34 cellular contexts compared by ENCODE assay signal in genomic region chr17:70736375-70736957, GRCh38.
"Had no signal": no experiment of that assay in that cellular context is flagged by ENCODE, and none has a peak within 500 bp of the region (broad histone marks: within the 10 kb centered on the region; RNA-seq: fewer than 3 reads in every experiment).

No MANE protein-coding gene starts in this region.

- H3K36me3 ChIP-seq: adrenal gland, ascending aorta, brain microvascular endothelial cell, breast epithelium, cardiac muscle cell had no signal

- H3K27me3 ChIP-seq: ascending aorta, body of pancreas, brain microvascular endothelial cell, cardiac muscle cell had no signal

- H3K4me1 ChIP-seq: adrenal gland, ascending aorta, body of pancreas, breast epithelium had no signal

- H3K4me3 ChIP-seq: adrenal gland, ascending aorta, body of pancreas, breast epithelium, cardiac muscle cell had no signal

- DNase-seq: activated effector memory CD4-positive, alpha-beta T cell treated with anti-CD3 and anti-CD28 coated beads, Interleukin-2, amount 50 U/mL, for 16 hours; activated effector memory CD4-positive, alpha-beta T cell treated with Interleukin-2 at 50 U/mL for 16 hours; activated gamma-delta T cell; activated gamma-delta T cell treated with Interleukin-2 at 50 U/mL for 16 hours; activated naive CD4-positive, alpha-beta T cell; activated naive CD4-positive, alpha-beta T cell treated with anti-CD3 and anti-CD28 coated beads for 36 hours; activated naive CD4-positive, alpha-beta T cell treated with anti-CD3 and anti-CD28 coated beads, Interleukin-2, amount 10 ng/mL, durations not matched to agents 7 days and 5 days; activated naive CD4-positive, alpha-beta T cell treated with anti-CD3 and anti-CD28 coated beads, Interleukin-2, amount 50 U/mL, for 16 hours; activated naive CD4-positive, alpha-beta T cell treated with Interleukin-2 at 50 U/mL for 16 hours; activated naive CD8-positive, alpha-beta T cell treated with anti-CD3 and anti-CD28 coated beads for 36 hours; activated naive CD8-positive, alpha-beta T cell treated with anti-CD3 and anti-CD28 coated beads, Interleukin-2, amount 10 ng/mL, durations not matched to agents 7 days and 5 days; activated naive CD8-positive, alpha-beta T cell treated with anti-CD3 and anti-CD28 coated beads, Interleukin-2, amount 50 U/mL, for 24 hours; activated T-cell treated with anti-CD3 and anti-CD28 coated beads, Interleukin-2, amount 50 U/mL, for 1 hour; activated T-cell treated with anti-CD3 and anti-CD28 coated beads, Interleukin-2, amount 50 U/mL, for 24 hours; activated T-cell treated with anti-CD3 and anti-CD28 coated beads, Interleukin-2, amount 50 U/mL, for 4 hours; activated T-cell treated with anti-CD3 and anti-CD28 coated beads, Interleukin-2, amount 50 U/mL, for 48 hours; activated T-cell treated with anti-CD3 and anti-CD28 coated beads, Interleukin-2, amount 50 U/mL, for 72 hours; adrenal gland; amniotic stem cell; amygdala; anterior cingulate cortex; aorta; body of pancreas; brain microvascular endothelial cell; caudate nucleus; central memory CD4-positive, alpha-beta T cell; cerebellar nuclear complex had no signal

- H3K9me3 ChIP-seq: adrenal gland, ascending aorta, body of pancreas, breast epithelium had no signal

- H3K27ac ChIP-seq: adrenal gland, ascending aorta, body of pancreas, brain microvascular endothelial cell, breast epithelium, cardiac muscle cell had no signal

- FAIRE-seq: astrocyte, bronchial epithelial cell had no signal

- ATAC-seq: activated naive CD4-positive, alpha-beta T cell treated with anti-CD3 and anti-CD28 coated beads, Interleukin-2, amount 50 U/mL, for 72 hours; activated naive CD8-positive, alpha-beta T cell treated with anti-CD3 and anti-CD28 coated beads, Interleukin-2, amount 50 U/mL, for 24 hours; activated T-cell treated with anti-CD3 and anti-CD28 coated beads, Interleukin-2, amount 50 U/mL, for 4 hours; activated T-cell treated with anti-CD3 and anti-CD28 coated beads, Interleukin-2, amount 50 U/mL, for 72 hours; activated T-helper 17 cell treated with anti-CD3 and anti-CD28 coated beads, Interleukin-2, amount 50 U/mL, for 72 hours; body of pancreas had no signal
